In genomic region chr3:49460188-49460885, GRCh38 we compare ENCODE assay signal across 22 cellular contexts. TPM values are rescaled to one million over a fixed set of nuclear protein-coding genes. Genes with fewer than 3 reads are reported as not detected.
DNase-seq lines count a peak whose midpoint lies in the region; ATAC-seq, FAIRE-seq and TF ChIP-seq lines count a peak whose summit lies in the region.
"Had no signal": no experiment of that assay in that cellular context is flagged by ENCODE, and none has a peak within 500 bp of the region (broad histone marks: within the 10 kb centered on the region; RNA-seq: fewer than 3 reads in every experiment).

No MANE protein-coding gene starts in this region.

- peak overlapping the region; percentile 89 for H3K18ac ChIP-seq in neuronal stem cell (ENCODE audit: low read length)

- H3K27ac Mint-ChIP-seq in endodermal cell (peak overlapping the region; percentile 99), chondrocyte (ENCODE audit: unreplicated experiment) (no peak overlapping the region)
- H3K27ac Mint-ChIP-seq in activated T-helper 1 cell treated with anti-CD3 and anti-CD28 coated beads, Interleukin-12 subunit alpha, Interleukin-12 subunit beta, Interleukin-2, Interleukin-4 antibody, amounts not matched to agents 30 ng/mL and 10 ng/mL and 1 ng/mL, durations not matched to agents 14 hours and 24 hours and 36 hours = no peak overlapping the region
- H3K27ac Mint-ChIP-seq: T-helper 2 cell treated with Interferon-gamma antibody and Interleukin-4, amounts not matched to agents 5 μg/mL and 100 μg/mL, for 36 hours had no signal

- peak overlapping the region; percentile 91 for H2BK12ac ChIP-seq in neuronal stem cell (ENCODE audit: low read length)

- DNase-seq in A549 (ENCODE audit: low read depth in 1 of 2, low spot score in 1 of 2) (no peak), endodermal cell (peak; percentile 70), neuronal stem cell (ENCODE audit: low spot score) (no peak), chondrocyte (ENCODE audit: low spot score) (no peak), DMS79 treated with DMSO at 0.1 percent for 48 hours (lab: John Stamatoyannopoulos, UW) (no peak)
- DNase-seq in activated T-helper 1 cell treated with anti-CD3 and anti-CD28 coated beads, Interleukin-12 subunit alpha, Interleukin-12 subunit beta, Interleukin-2, Interleukin-4 antibody, amounts not matched to agents 30 ng/mL and 10 ng/mL and 1 ng/mL, durations not matched to agents 14 hours and 24 hours and 36 hours (ENCODE audit: low spot score) = no peak
- DNase-seq: activated CD4-positive, alpha-beta T cell treated with anti-CD3 and anti-CD28 coated beads, Interleukin-2, amount 50 U/mL, for 4 hours; activated gamma-delta T cell; COR-L47; cortex of kidney; DND-41; heart right ventricle; left ventricle myocardium superior; NCI-H2081 treated with DMSO at 0.1 percent for 48 hours had no signal

- H2AK5ac ChIP-seq in neuronal stem cell (ENCODE audit: low read depth, low read length) = peak overlapping the region; percentile 98

- peak overlapping the region; percentile 43 for H3K4me3 Mint-ChIP-seq in endodermal cell
- no peak overlapping the region for H3K4me3 Mint-ChIP-seq in chondrocyte (ENCODE audit: unreplicated experiment)
- H3K4me3 Mint-ChIP-seq in activated T-helper 1 cell treated with anti-CD3 and anti-CD28 coated beads, Interleukin-12 subunit alpha, Interleukin-12 subunit beta, Interleukin-2, Interleukin-4 antibody, amounts not matched to agents 30 ng/mL and 10 ng/mL and 1 ng/mL, durations not matched to agents 14 hours and 24 hours and 36 hours = no peak overlapping the region
- H3K4me3 Mint-ChIP-seq: T-helper 2 cell treated with Interferon-gamma antibody and Interleukin-4, amounts not matched to agents 5 μg/mL and 100 μg/mL, for 36 hours had no signal

- TF ChIP-seq CTCF in A549 (IDR thresholded peaks at IDR 0.05) (no peak), endodermal cell (conservative IDR thresholded peaks at IDR 0.05) (no peak), chondrocyte (IDR thresholded peaks at IDR 0.05) (no peak)

- H3K4me2 ChIP-seq in A549 (no peak overlapping the region), neuronal stem cell (ENCODE audit: insufficient read depth, low read length, poor library complexity, severe bottlenecking) (no peak overlapping the region)
- H3K4me2 ChIP-seq: BLaER1 had no signal

- no peak overlapping the region for H3K4me3 ChIP-seq in A549
- no peak overlapping the region for H3K4me3 ChIP-seq in HUES6 (ENCODE audit: low read depth, low read length)
- no peak overlapping the region for H3K4me3 ChIP-seq in endodermal cell (ENCODE audit: low read length)
- H3K4me3 ChIP-seq in neuronal stem cell (ENCODE audit: low read length in 2 of 2) = no peak overlapping the region
- H3K4me3 ChIP-seq: adrenal gland, BLaER1, heart right ventricle, SK-N-MC had no signal

- H3K27me3 Mint-ChIP-seq in endodermal cell (ENCODE audit: insufficient read depth) (no peaks in the 10 kb centered on the region), chondrocyte (ENCODE audit: low read depth) (no peaks in the 10 kb centered on the region)
- peaks cover 2% of the 10 kb centered on the region for H3K27me3 Mint-ChIP-seq in activated T-helper 1 cell treated with anti-CD3 and anti-CD28 coated beads, Interleukin-12 subunit alpha, Interleukin-12 subunit beta, Interleukin-2, Interleukin-4 antibody, amounts not matched to agents 30 ng/mL and 10 ng/mL and 1 ng/mL, durations not matched to agents 14 hours and 24 hours and 36 hours (ENCODE audit: insufficient read depth)

- peak overlapping the region; percentile 46 for H3K4ac ChIP-seq in neuronal stem cell (ENCODE audit: low read length)

- H3K27ac ChIP-seq in A549 (peak overlapping the region; percentile 63 to 83; a peak in 5 of 6 replicates), HUES6 (ENCODE audit: low read depth, low read length) (peak overlapping the region; percentile 67; the same call in 1 of the 2 replicates), endodermal cell (ENCODE audit: low read depth, low read length) (peak overlapping the region; percentile 36), neuronal stem cell (replicated peaks; ENCODE audit: low read length) (peak overlapping the region; percentile 93)
- H3K27ac ChIP-seq: BLaER1, neutrophil, SK-N-MC had no signal

- intact Hi-C loops in activated T-helper 1 cell treated with anti-CD3 and anti-CD28 coated beads, Interleukin-12 subunit alpha, Interleukin-12 subunit beta, Interleukin-2, Interleukin-4 antibody, amounts not matched to agents 30 ng/mL and 10 ng/mL and 1 ng/mL, durations not matched to agents 14 hours and 24 hours and 36 hours (cut with micrococcal nuclease) = no loop called here

- no peaks in the 10 kb centered on the region for H3K27me3 ChIP-seq in HUES6 (ENCODE audit: control insufficient read depth, insufficient read depth, low read length)
- no peaks in the 10 kb centered on the region for H3K27me3 ChIP-seq in endodermal cell (ENCODE audit: control insufficient read depth, insufficient read depth, low read length, poor library complexity, severe bottlenecking)
- no peaks in the 10 kb centered on the region for H3K27me3 ChIP-seq in neuronal stem cell (ENCODE audit: control insufficient read depth in 3 of 3, insufficient read depth in 3 of 3, low read depth in 1 of 3, low read length in 3 of 3)
- H3K27me3 ChIP-seq: adrenal gland, BLaER1, heart right ventricle, neutrophil had no signal

- H3K4me1 ChIP-seq in A549 = peaks cover 41% of the 10 kb centered on the region
- H3K4me1 ChIP-seq in HUES6 (ENCODE audit: control insufficient read depth, insufficient read depth, low read length) = peaks cover 45% of the 10 kb centered on the region
- H3K4me1 ChIP-seq in endodermal cell (ENCODE audit: control insufficient read depth, insufficient read depth, low read length) = peaks cover 27% of the 10 kb centered on the region
- peaks cover 32 to 34% of the 10 kb centered on the region in 2 donors for H3K4me1 ChIP-seq in neuronal stem cell (ENCODE audit: control insufficient read depth in 2 of 2, insufficient read depth in 1 of 2, low read depth in 1 of 2, low read length in 2 of 2)
- H3K4me1 ChIP-seq: BLaER1 had no signal

- no peak for TF ChIP-seq RAD21 in A549 (conservative IDR thresholded peaks at IDR 0.05 in 1 of 2, IDR thresholded peaks at IDR 0.05 in 1 of 2)

- peak overlapping the region; percentile 72 for H2AFZ ChIP-seq in neuronal stem cell (ENCODE audit: low read length)

- H2BK120ac ChIP-seq in neuronal stem cell (ENCODE audit: low read depth, low read length) = peak overlapping the region; percentile 84

- no peaks in the 10 kb centered on the region for H3K36me3 Mint-ChIP-seq in endodermal cell (ENCODE audit: low read depth)
- H3K36me3 Mint-ChIP-seq in chondrocyte (ENCODE audit: low read depth) = no peaks in the 10 kb centered on the region
- no peaks in the 10 kb centered on the region for H3K36me3 Mint-ChIP-seq in activated T-helper 1 cell treated with anti-CD3 and anti-CD28 coated beads, Interleukin-12 subunit alpha, Interleukin-12 subunit beta, Interleukin-2, Interleukin-4 antibody, amounts not matched to agents 30 ng/mL and 10 ng/mL and 1 ng/mL, durations not matched to agents 14 hours and 24 hours and 36 hours (ENCODE audit: low read depth)

- CTCF ChIA-PET in A549 (lab: Yijun Ruan, JAX) = interaction anchor here (1.0 to 5.0 kb wide), 2 partner anchors 9 to 10 kb away, joined by 5 to 26 read pairs; partner anchors contain the start of gene DAG1

- H3K23ac ChIP-seq in neuronal stem cell (ENCODE audit: low read depth, low read length, poor library complexity) = no peak overlapping the region

- FAIRE-seq in A549 (lab: Jason Lieb, UNC) = no peak
- FAIRE-seq: RCC 7860 had no signal

- no peak for TF ChIP-seq EP300 in A549 (IDR thresholded peaks at IDR 0.05)

- WGBS in A549 (ENCODE audit: missing lambda C conversion rate) = 25% methylated on average over 1 of the region's 2 CpGs
- WGBS in endodermal cell (ENCODE audit: insufficient coverage in 1 of 2, insufficient read length in 1 of 2), 2 experiments = 79% methylated on average over 2 of the region's 2 CpGs; no CpG with 5 or more reads in 1 of the 2 experiments
- WGBS in neuronal stem cell (ENCODE audit: extremely low coverage in 2 of 2, insufficient read length in 2 of 2, insufficient replicate concordance in 1 of 2), 2 donors = no CpG with 5 or more reads among the region's 2 CpGs

- no peaks in the 10 kb centered on the region for H3K9me3 ChIP-seq in A549
- no peaks in the 10 kb centered on the region for H3K9me3 ChIP-seq in HUES6 (ENCODE audit: control insufficient read depth, insufficient read depth, low read depth, low read length)
- no peaks in the 10 kb centered on the region for H3K9me3 ChIP-seq in endodermal cell (ENCODE audit: control insufficient read depth, low read length)
- no peaks in the 10 kb centered on the region for H3K9me3 ChIP-seq in neuronal stem cell (replicated peaks in 1 of 2; ENCODE audit: control insufficient read depth in 2 of 2, insufficient read depth in 1 of 2, low read depth in 1 of 2, low read length in 2 of 2)
- H3K9me3 ChIP-seq: adrenal gland, BLaER1, heart right ventricle, neutrophil had no signal

- peak overlapping the region; percentile 94 for H2BK5ac ChIP-seq in neuronal stem cell (ENCODE audit: low read length)

- POLR2A ChIA-PET in A549 (lab: Yijun Ruan, JAX) = interaction anchor here (3.4 kb wide), 1 partner anchor 10 kb away, joined by 11 read pairs; the partner anchor contains the start of gene DAG1

- peak in 1 of 2 experiments; percentile 30; a peak in 2 of 6 replicates for ATAC-seq in A549
- no peak for ATAC-seq in HG03280 (IDR thresholded peaks at IDR 0.05; ENCODE audit: unreplicated experiment)
- ATAC-seq: left ventricle myocardium superior had no signal

- no peaks in the 10 kb centered on the region for H3K79me1 ChIP-seq in neuronal stem cell (ENCODE audit: low read depth, low read length)

- no peak overlapping the region for H3K14ac ChIP-seq in neuronal stem cell (ENCODE audit: low read length)

- H3K9me3 Mint-ChIP-seq in endodermal cell (no peaks in the 10 kb centered on the region), chondrocyte (ENCODE audit: low read depth) (no peaks in the 10 kb centered on the region)
- H3K9me3 Mint-ChIP-seq in activated T-helper 1 cell treated with anti-CD3 and anti-CD28 coated beads, Interleukin-12 subunit alpha, Interleukin-12 subunit beta, Interleukin-2, Interleukin-4 antibody, amounts not matched to agents 30 ng/mL and 10 ng/mL and 1 ng/mL, durations not matched to agents 14 hours and 24 hours and 36 hours = no peaks in the 10 kb centered on the region
- H3K9me3 Mint-ChIP-seq: T-helper 2 cell treated with Interferon-gamma antibody and Interleukin-4, amounts not matched to agents 5 μg/mL and 100 μg/mL, for 36 hours had no signal

- peak overlapping the region; percentile 99 for H2BK15ac ChIP-seq in neuronal stem cell (ENCODE audit: low read length)

- peak overlapping the region; percentile 38 for H4K91ac ChIP-seq in neuronal stem cell (ENCODE audit: low read depth, low read length, poor library complexity)

- peak overlapping the region; percentile 48 for H4K8ac ChIP-seq in neuronal stem cell (ENCODE audit: low read depth, low read length)

- H3K36me3 ChIP-seq in HUES6 (ENCODE audit: control insufficient read depth, insufficient read depth, low read length) (no peaks in the 10 kb centered on the region), endodermal cell (ENCODE audit: control insufficient read depth, insufficient read depth, low read length) (no peaks in the 10 kb centered on the region), neuronal stem cell (replicated peaks in 1 of 2; ENCODE audit: control insufficient read depth in 2 of 2, insufficient read depth in 2 of 2, low read length in 2 of 2) (no peaks in the 10 kb centered on the region)
- H3K36me3 ChIP-seq: adrenal gland, BLaER1, heart right ventricle, neutrophil had no signal

- H3K4me1 Mint-ChIP-seq in endodermal cell (peaks cover 57% of the 10 kb centered on the region), chondrocyte (ENCODE audit: low read depth) (peaks cover 35% of the 10 kb centered on the region)
- H3K4me1 Mint-ChIP-seq in activated T-helper 1 cell treated with anti-CD3 and anti-CD28 coated beads, Interleukin-12 subunit alpha, Interleukin-12 subunit beta, Interleukin-2, Interleukin-4 antibody, amounts not matched to agents 30 ng/mL and 10 ng/mL and 1 ng/mL, durations not matched to agents 14 hours and 24 hours and 36 hours (ENCODE audit: low read depth) = peaks cover 7% of the 10 kb centered on the region

- peak overlapping the region; percentile 56 for H3K9ac ChIP-seq in HUES6 (ENCODE audit: low read length)
- H3K9ac ChIP-seq in endodermal cell (ENCODE audit: extremely low read depth, low read length, poor library complexity, severe bottlenecking) = peak overlapping the region; percentile 54
- no peak overlapping the region for H3K9ac ChIP-seq in neuronal stem cell (ENCODE audit: low read depth, low read length, poor library complexity)
- H3K9ac ChIP-seq: BLaER1 had no signal

- no peak for TF ChIP-seq POLR2A in A549 (IDR thresholded peaks at IDR 0.05; ENCODE audit: low read length)

RNA-seq across cellular contexts. Expression of gene DAG1, which starts 9.7 kb away (rescaled TPM):
- 46.6 and 70.8 TPM in 2 replicates for polyA plus RNA-seq in A549 (2011; rRNA removed)
- 48.0 and 64.0 TPM in 2 replicates for polyA plus RNA-seq in A549 (2012; cell fraction: cytosol; rRNA removed)
- polyA plus RNA-seq in A549 (2012; cell fraction: nucleus; rRNA removed) = 92.5 and 102 TPM in 2 replicates
- polyA plus RNA-seq in A549 (2017; fragmentation: RNase III; extraction: RNeasy Plus Mini Kit Qiagen cat#74134 plus additional on column Dnase treatment) = 57.1 to 59.6 TPM (median 59.4 TPM) in 3 replicates
- polyA minus RNA-seq in A549 (2011; rRNA and poly(A)+ RNA removed) = 115 and 153 TPM in 2 replicates
- total RNA-seq in endodermal cell = 100 to 1,000 TPM; 145 to 176 TPM
- polyA plus RNA-seq in endodermal cell (2013, experiment 1 of 2) = 65.6 TPM
- 69.3 TPM for polyA plus RNA-seq in endodermal cell (2013, experiment 2 of 2)
- 70.2 TPM for polyA plus RNA-seq in neuronal stem cell (2013, experiment 1 of 2)
- 71.5 TPM for polyA plus RNA-seq in neuronal stem cell (2013, experiment 2 of 2)
- total RNA-seq in chondrocyte = 147 to 156 TPM (median 149 TPM) in 3 replicates
- total RNA-seq in activated T-helper 1 cell treated with anti-CD3 and anti-CD28 coated beads, Interleukin-12 subunit alpha, Interleukin-12 subunit beta, Interleukin-2, Interleukin-4 antibody, amounts not matched to agents 30 ng/mL and 10 ng/mL and 1 ng/mL, durations not matched to agents 14 hours and 24 hours and 36 hours = 20.5 and 23.7 TPM in 2 replicates

RNA-seq across cellular contexts. Expression of gene NICN1, which starts 31.2 kb away (rescaled TPM):
- polyA plus RNA-seq in A549 (2011; rRNA removed) (9.9 and 12.8 TPM in 2 replicates), A549 (2017; fragmentation: RNase III; extraction: RNeasy Plus Mini Kit Qiagen cat#74134 plus additional on column Dnase treatment) (10.0 to 11.2 TPM (median 10.7 TPM) in 3 replicates)
- polyA plus RNA-seq in A549 (2012; cell fraction: cytosol; rRNA removed) = 7.0 and 10.7 TPM in 2 replicates
- polyA plus RNA-seq in A549 (2012; cell fraction: nucleus; rRNA removed) = 32.1 and 47.5 TPM in 2 replicates
- polyA minus RNA-seq in A549 (2011; rRNA and poly(A)+ RNA removed) = 27.8 and 30.0 TPM in 2 replicates
- total RNA-seq in endodermal cell (10 to 100 TPM; 10.4 to 19.6 TPM), chondrocyte (20.0 to 25.8 TPM (median 23.8 TPM) in 3 replicates)
- 20.8 TPM for polyA plus RNA-seq in endodermal cell (2013, experiment 1 of 2)
- polyA plus RNA-seq in endodermal cell (2013, experiment 2 of 2) = 17.5 TPM
- polyA plus RNA-seq in neuronal stem cell (2013, experiment 1 of 2) = 14.9 TPM
- 12.4 TPM for polyA plus RNA-seq in neuronal stem cell (2013, experiment 2 of 2)
- 13.5 and 14.1 TPM in 2 replicates for total RNA-seq in activated T-helper 1 cell treated with anti-CD3 and anti-CD28 coated beads, Interleukin-12 subunit alpha, Interleukin-12 subunit beta, Interleukin-2, Interleukin-4 antibody, amounts not matched to agents 30 ng/mL and 10 ng/mL and 1 ng/mL, durations not matched to agents 14 hours and 24 hours and 36 hours

RNA-seq across cellular contexts. Expression of gene AMT, which starts 38.1 kb away (rescaled TPM):
- 1.4 and 3.4 TPM in 2 replicates for polyA plus RNA-seq in A549 (2011; rRNA removed)
- 0.49 and 0.57 TPM in 2 replicates for polyA plus RNA-seq in A549 (2012; cell fraction: cytosol; rRNA removed)
- polyA plus RNA-seq in A549 (2012; cell fraction: nucleus; rRNA removed) = 6.7 and 10.3 TPM in 2 replicates
- polyA plus RNA-seq in A549 (2017; fragmentation: RNase III; extraction: RNeasy Plus Mini Kit Qiagen cat#74134 plus additional on column Dnase treatment) = 0.49 to 0.83 TPM (median 0.70 TPM) in 3 replicates
- polyA minus RNA-seq in A549 (2011; rRNA and poly(A)+ RNA removed) = 0.91 TPM in 1 of 2 replicates, not detected in the other
- 10 to 100 TPM; 44.4 to 51.7 TPM for total RNA-seq in endodermal cell
- 25.9 TPM for polyA plus RNA-seq in endodermal cell (2013, experiment 1 of 2)
- polyA plus RNA-seq in endodermal cell (2013, experiment 2 of 2) = 21.9 TPM
- polyA plus RNA-seq in neuronal stem cell (2013, experiment 1 of 2) = 21.6 TPM
- polyA plus RNA-seq in neuronal stem cell (2013, experiment 2 of 2) = 22.1 TPM
- 4.8 to 6.1 TPM (median 6.0 TPM) in 3 replicates for total RNA-seq in chondrocyte
- total RNA-seq in activated T-helper 1 cell treated with anti-CD3 and anti-CD28 coated beads, Interleukin-12 subunit alpha, Interleukin-12 subunit beta, Interleukin-2, Interleukin-4 antibody, amounts not matched to agents 30 ng/mL and 10 ng/mL and 1 ng/mL, durations not matched to agents 14 hours and 24 hours and 36 hours = 2.2 and 2.7 TPM in 2 replicates

RNA-seq across cellular contexts. Expression of gene TCTA, which starts 48.1 kb away (rescaled TPM):
- polyA plus RNA-seq in A549 (2011; rRNA removed) (14.8 and 19.9 TPM in 2 replicates), A549 (2017; fragmentation: RNase III; extraction: RNeasy Plus Mini Kit Qiagen cat#74134 plus additional on column Dnase treatment) (14.6 to 17.0 TPM (median 15.6 TPM) in 3 replicates)
- polyA plus RNA-seq in A549 (2012; cell fraction: cytosol; rRNA removed) = 18.3 and 25.8 TPM in 2 replicates
- 6.0 and 9.5 TPM in 2 replicates for polyA plus RNA-seq in A549 (2012; cell fraction: nucleus; rRNA removed)
- polyA minus RNA-seq in A549 (2011; rRNA and poly(A)+ RNA removed) = 15.2 and 19.4 TPM in 2 replicates
- total RNA-seq in endodermal cell (10 to 100 TPM in 1 of 2 donors, 1 to 10 TPM in 1; 6.3 to 11.2 TPM), chondrocyte (22.5 to 54.8 TPM (median 23.4 TPM) in 3 replicates)
- polyA plus RNA-seq in endodermal cell (2013, experiment 1 of 2) = 8.1 TPM
- polyA plus RNA-seq in endodermal cell (2013, experiment 2 of 2) = 6.9 TPM
- polyA plus RNA-seq in neuronal stem cell (2013, experiment 1 of 2) = 2.6 TPM
- 2.8 TPM for polyA plus RNA-seq in neuronal stem cell (2013, experiment 2 of 2)
- total RNA-seq in activated T-helper 1 cell treated with anti-CD3 and anti-CD28 coated beads, Interleukin-12 subunit alpha, Interleukin-12 subunit beta, Interleukin-2, Interleukin-4 antibody, amounts not matched to agents 30 ng/mL and 10 ng/mL and 1 ng/mL, durations not matched to agents 14 hours and 24 hours and 36 hours = 27.8 and 30.0 TPM in 2 replicates

RNA-seq across cellular contexts. Expression of gene RHOA, which starts 48.6 kb away (rescaled TPM):
- polyA plus RNA-seq in A549 (2011; rRNA removed) (332 and 343 TPM in 2 replicates), A549 (2017; fragmentation: RNase III; extraction: RNeasy Plus Mini Kit Qiagen cat#74134 plus additional on column Dnase treatment) (549 to 596 TPM (median 587 TPM) in 3 replicates)
- 310 and 372 TPM in 2 replicates for polyA plus RNA-seq in A549 (2012; cell fraction: cytosol; rRNA removed)
- 227 and 266 TPM in 2 replicates for polyA plus RNA-seq in A549 (2012; cell fraction: nucleus; rRNA removed)
- polyA minus RNA-seq in A549 (2011; rRNA and poly(A)+ RNA removed) = 381 and 409 TPM in 2 replicates
- total RNA-seq in endodermal cell (100 to 1,000 TPM; 359 to 371 TPM), chondrocyte (625 to 643 TPM (median 626 TPM) in 3 replicates)
- 416 TPM for polyA plus RNA-seq in endodermal cell (2013, experiment 1 of 2)
- polyA plus RNA-seq in endodermal cell (2013, experiment 2 of 2) = 399 TPM
- polyA plus RNA-seq in neuronal stem cell (2013, experiment 1 of 2) = 432 TPM
- 436 TPM for polyA plus RNA-seq in neuronal stem cell (2013, experiment 2 of 2)
- total RNA-seq in activated T-helper 1 cell treated with anti-CD3 and anti-CD28 coated beads, Interleukin-12 subunit alpha, Interleukin-12 subunit beta, Interleukin-2, Interleukin-4 antibody, amounts not matched to agents 30 ng/mL and 10 ng/mL and 1 ng/mL, durations not matched to agents 14 hours and 24 hours and 36 hours = 376 and 381 TPM in 2 replicates

Comparison
In these comparisons a context has a peak if more than half of its experiments do, and no peak if none do; other contexts are left out.
1. H3K27ac ChIP-seq: peak in every context shown above with its lines; median percentile 93 in neuronal stem cell; 73 in A549; 67 in HUES6; 36 in endodermal cell.